In genomic region chr6:14997507-14997906, GRCh38 we compare ENCODE assay signal across 25 cellular contexts.
A peak's percentile ranks its signal among the peaks of the same experiment; 100 is the strongest.
DNase-seq lines count a peak whose midpoint lies in the region; ATAC-seq, FAIRE-seq and TF ChIP-seq lines count a peak whose summit lies in the region.
"Had no signal": no experiment of that assay in that cellular context is flagged by ENCODE, and none has a peak within 500 bp of the region (broad histone marks: within the 10 kb centered on the region; RNA-seq: fewer than 3 reads in every experiment).

No MANE protein-coding gene starts in this region.

- H3K4me2 ChIP-seq in HCT116 (ENCODE audit: low read length) (no peak overlapping the region), GM12878 (ENCODE audit: control insufficient read depth, insufficient read depth) (no peak overlapping the region), H1 (ENCODE audit: insufficient read depth in 1 of 2, low read depth in 2 of 2, low read length in 2 of 2) (no peak overlapping the region), neuronal stem cell (ENCODE audit: insufficient read depth, low read length, poor library complexity, severe bottlenecking) (no peak overlapping the region)
- H3K4me2 ChIP-seq: A549; BLaER1 treated with 17β-estradiol and CSF1 and Interleukin-3, amounts not matched to agents 10 nM and 100 nM had no signal

- H3K4ac ChIP-seq in H1 (replicated peaks; ENCODE audit: insufficient read length, low read depth, low read length), result no peak overlapping the region
- no peak overlapping the region for H3K4ac ChIP-seq in neuronal stem cell (ENCODE audit: low read length)

- H2BK5ac ChIP-seq in H1 (ENCODE audit: low read depth, low read length), result no peak overlapping the region
- H2BK5ac ChIP-seq in neuronal stem cell (ENCODE audit: low read length), result no peak overlapping the region

- H3K14ac ChIP-seq in H1 (ENCODE audit: insufficient read length) (no peak overlapping the region), neuronal stem cell (ENCODE audit: low read length) (no peak overlapping the region)

- H3K27ac Mint-ChIP-seq in nephron progenitor cell, result no peak overlapping the region
- H3K27ac Mint-ChIP-seq: B cell; CD4-positive, alpha-beta memory T cell; CD4-positive, CD25-positive, alpha-beta regulatory T cell; CD8-positive, alpha-beta memory T cell had no signal

- H3K56ac ChIP-seq in H1 (replicated peaks; ENCODE audit: insufficient read length, low read depth, low read length), result no peak overlapping the region

- WGBS in GM12878 (ENCODE audit: insufficient coverage, insufficient replicate concordance, low lambda C conversion rate, missing lambda C conversion rate), result 55% methylated on average over 1 of the region's 1 CpG
- whole genome bisulfite sequencing in H1 (ENCODE audit: extremely low coverage in 1 of 2, insufficient coverage in 1 of 2, insufficient read length in 1 of 2, insufficient replicate concordance in 2 of 2, low coverage in 1 of 2, low lambda C conversion rate in 2 of 2, missing lambda C conversion rate in 1 of 2), 2 experiments, result 91% methylated on average over 1 of the region's 1 CpG; no CpG with 5 or more reads in 1 of the 2 experiments
- WGBS in neuronal stem cell (ENCODE audit: extremely low coverage in 2 of 2, insufficient read length in 2 of 2, insufficient replicate concordance in 1 of 2), 2 donors, result no CpG with 5 or more reads among the region's 1 CpG

- no peaks in the 10 kb centered on the region for H3K36me3 ChIP-seq in HCT116 (ENCODE audit: control insufficient read depth in 1 of 2, insufficient read depth in 2 of 2, low read length in 2 of 2)
- no peaks in the 10 kb centered on the region for H3K36me3 ChIP-seq in GM12878 (ENCODE audit: control insufficient read depth in 2 of 2, insufficient read depth in 2 of 2, low read length in 1 of 2)
- H3K36me3 ChIP-seq in H1 (ENCODE audit: control insufficient read depth in 2 of 4, insufficient read depth in 4 of 4, low read length in 3 of 4), result peaks cover 0 to 60% (median 4%) of the 10 kb centered on the region in 4 experiments; a peak in 4 of 8 replicates
- no peaks in the 10 kb centered on the region for H3K36me3 ChIP-seq in neuronal stem cell (replicated peaks in 1 of 2; ENCODE audit: control insufficient read depth in 2 of 2, insufficient read depth in 2 of 2, low read length in 2 of 2)
- no peaks in the 10 kb centered on the region for H3K36me3 ChIP-seq in mucosa of descending colon (ENCODE audit: low read depth)
- H3K36me3 ChIP-seq: BLaER1 treated with 17β-estradiol and CSF1 and Interleukin-3, amounts not matched to agents 10 nM and 100 nM had no signal

- H3K18ac ChIP-seq in H1 (ENCODE audit: extremely low read depth, low read length) (no peak overlapping the region), neuronal stem cell (ENCODE audit: low read length) (peak overlapping the region; percentile 44)

- H3K4me1 ChIP-seq in HCT116 (ENCODE audit: control insufficient read depth in 1 of 2, insufficient read depth in 2 of 2, low read length in 2 of 2) (peaks cover 0 to 5% of the 10 kb centered on the region in 2 experiments; a peak in 1 of 4 replicates), GM12878 (ENCODE audit: control insufficient read depth, insufficient read depth, low read length) (no peaks in the 10 kb centered on the region), H1 (replicated peaks in 1 of 4; ENCODE audit: control insufficient read depth in 3 of 4, insufficient read depth in 4 of 4, low read length in 3 of 4) (no peaks in the 10 kb centered on the region), neuronal stem cell (ENCODE audit: control insufficient read depth in 2 of 2, insufficient read depth in 1 of 2, low read depth in 1 of 2, low read length in 2 of 2) (no peaks in the 10 kb centered on the region), mucosa of descending colon (ENCODE audit: low read depth) (no peaks in the 10 kb centered on the region)
- H3K4me1 ChIP-seq: A549; BLaER1 treated with 17β-estradiol and CSF1 and Interleukin-3, amounts not matched to agents 10 nM and 100 nM had no signal

- H3K23me2 ChIP-seq in H1 (ENCODE audit: low read depth, low read length), result no peaks in the 10 kb centered on the region

- no peak overlapping the region for H2AK5ac ChIP-seq in H1 (ENCODE audit: low read depth, low read length)
- no peak overlapping the region for H2AK5ac ChIP-seq in neuronal stem cell (ENCODE audit: low read depth, low read length)

- H4K20me1 ChIP-seq in HCT116 (ENCODE audit: insufficient read depth) (no peaks in the 10 kb centered on the region), GM12878 (ENCODE audit: control insufficient read depth, insufficient read depth) (no peaks in the 10 kb centered on the region), H1 (replicated peaks in 1 of 2; ENCODE audit: control insufficient read depth in 1 of 2, insufficient read depth in 2 of 2, low read length in 2 of 2) (no peaks in the 10 kb centered on the region)
- H4K20me1 ChIP-seq: BLaER1 treated with 17β-estradiol and CSF1 and Interleukin-3, amounts not matched to agents 10 nM and 100 nM had no signal

- H3K4me3 ChIP-seq in HCT116 (replicated peaks in 1 of 2; ENCODE audit: low read depth in 1 of 2, low read length in 2 of 2) (no peak overlapping the region), GM12878 (no peak overlapping the region), H1 (ENCODE audit: extremely low read depth in 1 of 4, insufficient read depth in 2 of 4, low read depth in 3 of 4, low read length in 4 of 4) (no peak overlapping the region), neuronal stem cell (ENCODE audit: low read length in 2 of 2) (no peak overlapping the region), mucosa of descending colon (no peak overlapping the region)
- H3K4me3 ChIP-seq: A549; BLaER1 treated with 17β-estradiol and CSF1 and Interleukin-3, amounts not matched to agents 10 nM and 100 nM had no signal

- H3K79me1 ChIP-seq in H1 (ENCODE audit: low read depth, low read length) (peaks cover 9% of the 10 kb centered on the region), neuronal stem cell (ENCODE audit: low read depth, low read length) (no peaks in the 10 kb centered on the region)

- BruUV-seq in HCT116 (replicated peaks; lab: Mats Ljungman, UMichigan) (no TSS peak), GM12878 (replicated peaks; lab: Mats Ljungman, UMichigan) (no TSS peak)

- CTCF ChIA-PET in HCT116 (lab: Charles Lee) (no interaction called here), GM12878 (lab: Yijun Ruan, JAX) (no interaction called here), H1 (lab: Charles Lee; ENCODE audit: partially characterized antibody) (interaction anchor here (1.3 kb wide), 1 partner anchor 17 kb away, joined by 4 read pairs; no protein-coding TSS in a partner anchor)

- intact Hi-C loops in HCT116 (cut with micrococcal nuclease), result no loop called here
- intact Hi-C loops in GM12878 (cut with micrococcal nuclease; ENCODE audit: unreplicated experiment), result no loop called here
- intact Hi-C loops in mucosa of descending colon (cut with DNase I, micrococcal nuclease), result no loop called here

- H4K5ac ChIP-seq in H1 (ENCODE audit: insufficient read length, low read depth, low read length), result peak overlapping the region; percentile 5

- no peak for TF ChIP-seq CTCF in HCT116 (IDR thresholded peaks at IDR 0.05 in 2 of 3, conservative IDR thresholded peaks at IDR 0.05 in 1 of 3; ENCODE audit: borderline replicate concordance in 1 of 3, insufficient read depth in 1 of 3, low read depth in 2 of 3, low read length in 2 of 3)
- no peak for TF ChIP-seq CTCF in GM12878 (IDR thresholded peaks at IDR 0.05 in 2 of 3, conservative IDR thresholded peaks at IDR 0.05 in 1 of 3; ENCODE audit: control insufficient read depth in 2 of 3, extremely low read depth in 1 of 3, insufficient read depth in 1 of 3, low read depth in 3 of 3, low read length in 3 of 3)
- no peak for TF ChIP-seq CTCF in H1 (IDR thresholded peaks at IDR 0.05; ENCODE audit: control extremely low read depth in 1 of 3, insufficient read depth in 1 of 3, low read depth in 1 of 3, low read length in 3 of 3)
- no peak for TF ChIP-seq CTCF in nephron progenitor cell (IDR thresholded peaks at IDR 0.05)
- no peak for TF ChIP-seq CTCF in mucosa of descending colon (IDR thresholded peaks at IDR 0.05)

- H2BK120ac ChIP-seq in H1 (replicated peaks; ENCODE audit: low read depth, low read length), result no peak overlapping the region
- H2BK120ac ChIP-seq in neuronal stem cell (ENCODE audit: low read depth, low read length), result no peak overlapping the region

- H3K9me2 ChIP-seq in HCT116 (ENCODE audit: insufficient read depth), result no peaks in the 10 kb centered on the region

- TF ChIP-seq POLR2A in HCT116 (IDR thresholded peaks at IDR 0.05; ENCODE audit: borderline replicate concordance, extremely low read depth, insufficient read depth, insufficient read length) (no peak), GM12878 (IDR thresholded peaks at IDR 0.05; ENCODE audit: low read depth, low read length) (no peak), H1 (IDR thresholded peaks at IDR 0.05; ENCODE audit: control extremely low read depth in 1 of 2, low read depth in 2 of 2, low read length in 2 of 2) (no peak)

- FAIRE-seq in GM12878 (lab: Jason Lieb, UNC) (no peak), H1 (lab: Jason Lieb, UNC) (no peak)
- FAIRE-seq: A549 had no signal

- RAD21 ChIA-PET in HCT116 (lab: Charles Lee; ENCODE audit: low non-redundant PET in 1 of 2, low total read pairs in 2 of 2, uncharacterized antibody in 2 of 2, unreplicated experiment in 2 of 2), result no interaction called here
- RAD21 ChIA-PET in GM12878 (lab: Charles Lee; ENCODE audit: unreplicated experiment), result interaction anchor here (1.0 kb wide), 1 partner anchor 392 kb away, joined by 3 read pairs; no protein-coding TSS in a partner anchor

- in situ Hi-C loops in GM12878 (cut with MboI), result no loop called here

- no peak overlapping the region for H2BK20ac ChIP-seq in H1 (ENCODE audit: low read length)

- TF ChIP-seq EP300 in GM12878 (IDR thresholded peaks at IDR 0.05; ENCODE audit: borderline replicate concordance in 1 of 2, control insufficient read depth in 1 of 2, low read depth in 2 of 2, low read length in 2 of 2) (no peak), H1 (IDR thresholded peaks at IDR 0.05; ENCODE audit: borderline replicate concordance in 1 of 2, low read depth in 2 of 2, low read length in 2 of 2) (no peak)

- H3K9me3 Mint-ChIP-seq in nephron progenitor cell, result no peaks in the 10 kb centered on the region
- H3K9me3 Mint-ChIP-seq: CD4-positive, alpha-beta memory T cell; CD4-positive, CD25-positive, alpha-beta regulatory T cell; CD8-positive, alpha-beta memory T cell had no signal

- no peaks in the 10 kb centered on the region for H3K27me3 Mint-ChIP-seq in nephron progenitor cell (ENCODE audit: low read depth, poor library complexity)
- H3K27me3 Mint-ChIP-seq: CD4-positive, CD25-positive, alpha-beta regulatory T cell had no signal

- H3K27ac ChIP-seq in HCT116 (ENCODE audit: low read depth, low read length) (no peak overlapping the region), GM12878 (ENCODE audit: control insufficient read depth, insufficient read depth) (no peak overlapping the region), H1 (ENCODE audit: low read depth, low read length) (no peak overlapping the region), neuronal stem cell (replicated peaks; ENCODE audit: low read length) (no peak overlapping the region)
- H3K27ac ChIP-seq: 22Rv1; A549; BLaER1 treated with 17β-estradiol and CSF1 and Interleukin-3, amounts not matched to agents 10 nM and 100 nM; C4-2B had no signal

- H2BK15ac ChIP-seq in H1 (ENCODE audit: low read length), result no peak overlapping the region
- no peak overlapping the region for H2BK15ac ChIP-seq in neuronal stem cell (ENCODE audit: low read length)

- H4K91ac ChIP-seq in H1 (replicated peaks; ENCODE audit: insufficient read length, low read length) (no peak overlapping the region), neuronal stem cell (ENCODE audit: low read depth, low read length, poor library complexity) (no peak overlapping the region)

- ATAC-seq in HCT116 (no peak), GM12878 (no peak), HG03457 (IDR thresholded peaks at IDR 0.05; ENCODE audit: unreplicated experiment) (no peak), mucosa of descending colon (no peak)
- ATAC-seq: A549 had no signal

- H3K4me1 Mint-ChIP-seq in nephron progenitor cell, result peaks cover 26% of the 10 kb centered on the region
- H3K4me1 Mint-ChIP-seq: B cell; CD4-positive, CD25-positive, alpha-beta regulatory T cell; CD8-positive, alpha-beta memory T cell had no signal

- no peaks in the 10 kb centered on the region for H3K79me2 ChIP-seq in HCT116 (ENCODE audit: insufficient read depth, low read length)
- no peaks in the 10 kb centered on the region for H3K79me2 ChIP-seq in GM12878 (ENCODE audit: control insufficient read depth, insufficient read depth, low read length)
- peaks cover 2 to 5% of the 10 kb centered on the region in 2 experiments; a peak in 3 of 4 replicates for H3K79me2 ChIP-seq in H1 (ENCODE audit: control insufficient read depth in 1 of 2, insufficient read depth in 2 of 2, low read length in 2 of 2)

- H3K9me3 ChIP-seq in HCT116 (ENCODE audit: control insufficient read depth in 1 of 2, insufficient read depth in 1 of 2, low read depth in 1 of 2, low read length in 2 of 2) (no peaks in the 10 kb centered on the region), GM12878 (replicated peaks; ENCODE audit: control insufficient read depth, insufficient read depth, low read length) (no peaks in the 10 kb centered on the region), H1 (ENCODE audit: insufficient read depth in 2 of 2, low read depth in 1 of 2, low read length in 1 of 2) (no peaks in the 10 kb centered on the region), neuronal stem cell (replicated peaks in 1 of 2; ENCODE audit: control insufficient read depth in 2 of 2, insufficient read depth in 1 of 2, low read depth in 1 of 2, low read length in 2 of 2) (no peaks in the 10 kb centered on the region), mucosa of descending colon (no peaks in the 10 kb centered on the region)
- H3K9me3 ChIP-seq: A549; BLaER1 treated with 17β-estradiol and CSF1 and Interleukin-3, amounts not matched to agents 10 nM and 100 nM had no signal

- H3K27me3 ChIP-seq in HCT116 (ENCODE audit: insufficient read depth, low read length), result no peaks in the 10 kb centered on the region
- no peaks in the 10 kb centered on the region for H3K27me3 ChIP-seq in GM12878 (replicated peaks in 1 of 2; ENCODE audit: control insufficient read depth in 2 of 2, insufficient read depth in 2 of 2, low read length in 1 of 2)
- H3K27me3 ChIP-seq in H1 (replicated peaks in 1 of 4; ENCODE audit: control insufficient read depth in 3 of 4, extremely low read depth in 1 of 4, insufficient read depth in 3 of 4, low read length in 3 of 4), result no peaks in the 10 kb centered on the region
- no peaks in the 10 kb centered on the region for H3K27me3 ChIP-seq in neuronal stem cell (ENCODE audit: control insufficient read depth in 3 of 3, insufficient read depth in 3 of 3, low read depth in 1 of 3, low read length in 3 of 3)
- H3K27me3 ChIP-seq: BLaER1 treated with 17β-estradiol and CSF1 and Interleukin-3, amounts not matched to agents 10 nM and 100 nM had no signal

- no peak overlapping the region for H3K4me3 Mint-ChIP-seq in nephron progenitor cell
- H3K4me3 Mint-ChIP-seq: B cell; CD4-positive, alpha-beta memory T cell; CD4-positive, CD25-positive, alpha-beta regulatory T cell; CD8-positive, alpha-beta memory T cell had no signal

- H4K8ac ChIP-seq in H1 (ENCODE audit: extremely low read depth, insufficient read depth, low read length) (no peak overlapping the region), neuronal stem cell (ENCODE audit: low read depth, low read length) (no peak overlapping the region)

- H2AFZ ChIP-seq in HCT116 (ENCODE audit: low read depth, low read length, poor library complexity, severe bottlenecking) (peak overlapping the region; percentile 41), GM12878 (ENCODE audit: control insufficient read depth, low read depth, low read length) (no peak overlapping the region), H1 (ENCODE audit: low read length) (no peak overlapping the region), neuronal stem cell (ENCODE audit: low read length) (no peak overlapping the region)

- H3K9ac ChIP-seq in HCT116 (ENCODE audit: low read length) (no peak overlapping the region), GM12878 (ENCODE audit: control insufficient read depth, insufficient read depth, low read length) (no peak overlapping the region), H1 (replicated peaks in 1 of 4; ENCODE audit: extremely low read depth in 1 of 4, low read depth in 3 of 4, low read length in 3 of 4) (no peak overlapping the region), neuronal stem cell (ENCODE audit: low read depth, low read length, poor library complexity) (no peak overlapping the region)
- H3K9ac ChIP-seq: BLaER1 treated with 17β-estradiol and CSF1 and Interleukin-3, amounts not matched to agents 10 nM and 100 nM had no signal

- DNase-seq in HCT116 (ENCODE audit: low read depth, low spot score), result no peak
- no peak for DNase-seq in GM12878 (ENCODE audit: low read depth, low spot score)
- no peak for DNase-seq in H1 (ENCODE audit: low read depth in 1 of 2, low spot score in 2 of 2)
- DNase-seq in neuronal stem cell (ENCODE audit: low spot score), result no peak
- no peak for DNase-seq in nephron progenitor cell
- DNase-seq in mucosa of descending colon, result no peak
- no peak for DNase-seq in CD1c-positive myeloid dendritic cell (ENCODE audit: extremely low spot score)
- DNase-seq: AML-193; CD4-positive, alpha-beta memory T cell; CD4-positive, CD25-positive, alpha-beta regulatory T cell; CD8-positive, alpha-beta memory T cell; COR-L47; DMS 273 treated with DMSO at 0.1 percent for 48 hours; DMS153; DMS53; DMS79; DND-41; EL; GDM1 had no signal

- SMC1A ChIA-PET in GM12878 (lab: Charles Lee; ENCODE audit: uncharacterized antibody, unreplicated experiment), result no interaction called here

- H2BK12ac ChIP-seq in H1 (ENCODE audit: low read depth, low read length), result no peak overlapping the region; the same call in 1 of the 2 replicates
- no peak overlapping the region for H2BK12ac ChIP-seq in neuronal stem cell (ENCODE audit: low read length)

- no peak overlapping the region for H3K23ac ChIP-seq in H1 (ENCODE audit: insufficient read length)
- no peak overlapping the region for H3K23ac ChIP-seq in neuronal stem cell (ENCODE audit: low read depth, low read length, poor library complexity)

- TF ChIP-seq RAD21 in HCT116 (IDR thresholded peaks at IDR 0.05; ENCODE audit: low read depth) (no peak), GM12878 (IDR thresholded peaks at IDR 0.05; ENCODE audit: insufficient read depth, low read depth, low read length) (no peak), H1 (IDR thresholded peaks at IDR 0.05 in 1 of 2, conservative IDR thresholded peaks at IDR 0.05 in 1 of 2; ENCODE audit: low read depth in 2 of 2, low read length in 2 of 2) (no peak)

- no peaks in the 10 kb centered on the region for H3K36me3 Mint-ChIP-seq in nephron progenitor cell (ENCODE audit: low read depth)
- H3K36me3 Mint-ChIP-seq: CD4-positive, alpha-beta memory T cell; CD4-positive, CD25-positive, alpha-beta regulatory T cell; CD8-positive, alpha-beta memory T cell had no signal

- POLR2A ChIA-PET in HCT116 (lab: Charles Lee), result no interaction called here
- POLR2A ChIA-PET in GM12878 (lab: Charles Lee), result no interaction called here
- POLR2A ChIA-PET in H1 (lab: Charles Lee; ENCODE audit: partially characterized antibody), result interaction anchor here (0.8 to 1.8 kb wide), 3 partner anchors 9 to 542 kb away, joined by 3 to 8 read pairs (median 3); no protein-coding TSS in a partner anchor
